Comparison of ENCODE assay signal across 14 cellular contexts in genomic region chr19:29831686-29832085, GRCh38. TPM values are rescaled to one million over a fixed set of nuclear protein-coding genes. Genes with fewer than 3 reads are reported as not detected.
A peak's percentile ranks its signal among the peaks of the same experiment; 100 is the strongest.
DNase-seq lines count a peak whose midpoint lies in the region; ATAC-seq and TF ChIP-seq lines count a peak whose summit lies in the region.
"Had no signal": no experiment of that assay in that cellular context is flagged by ENCODE, and none has a peak within 500 bp of the region (broad histone marks: within the 10 kb centered on the region; RNA-seq: fewer than 3 reads in every experiment).

No MANE protein-coding gene starts in this region.

- no peaks in the 10 kb centered on the region for H3K27me3 Mint-ChIP-seq in T-helper 2 cell treated with Interferon-gamma antibody and Interleukin-4, amounts not matched to agents 5 μg/mL and 100 μg/mL, for 36 hours (ENCODE audit: low read depth)
- H3K27me3 Mint-ChIP-seq in CD4-positive, CD25-positive, alpha-beta regulatory T cell = no peaks in the 10 kb centered on the region
- no peaks in the 10 kb centered on the region for H3K27me3 Mint-ChIP-seq in activated CD4-positive, alpha-beta memory T cell treated with anti-CD3 and anti-CD28 coated beads for 36 hours
- no peaks in the 10 kb centered on the region for H3K27me3 Mint-ChIP-seq in naive thymus-derived CD4-positive, alpha-beta T cell

- intact Hi-C loops in activated CD4-positive, alpha-beta memory T cell treated with anti-CD3 and anti-CD28 coated beads for 36 hours (cut with micrococcal nuclease) = loop anchor here (1.0 to 2.0 kb wide), 2 partner anchors 13 to 20 kb away; partner anchors contain the start of gene CCNE1
- intact Hi-C loops in naive thymus-derived CD4-positive, alpha-beta T cell (cut with micrococcal nuclease) = loop anchor here (1.0 kb wide), 2 partner anchors 13 to 20 kb away; partner anchors contain the start of gene CCNE1 (in 2 of the 2)
- intact Hi-C loops in body of pancreas (cut with DNase I) = no loop called here

- CTCF ChIA-PET in activated CD4-positive, alpha-beta memory T cell treated with anti-CD3 and anti-CD28 coated beads for 36 hours (lab: Charles Lee) = interaction anchor here (0.6 to 0.7 kb wide), 2 partner anchors 9 to 142 kb away, joined by 3 read pairs; no protein-coding TSS in a partner anchor
- CTCF ChIA-PET in naive thymus-derived CD4-positive, alpha-beta T cell (lab: Charles Lee) = interaction anchor here (0.6 to 3.0 kb wide), 4 partner anchors 13 to 116 kb away, joined by 3 to 9 read pairs (median 6); no protein-coding TSS in a partner anchor

- no peaks in the 10 kb centered on the region for H3K27me3 ChIP-seq in CD4-positive, CD25-positive, alpha-beta regulatory T cell (ENCODE audit: control insufficient read depth, insufficient read depth, low read length)
- no peaks in the 10 kb centered on the region for H3K27me3 ChIP-seq in naive thymus-derived CD4-positive, alpha-beta T cell (ENCODE audit: control insufficient read depth in 2 of 2, insufficient read depth in 2 of 2, low read length in 2 of 2)
- no peaks in the 10 kb centered on the region for H3K27me3 ChIP-seq in body of pancreas
- H3K27me3 ChIP-seq: hepatocyte had no signal

- H3K4me3 ChIP-seq in CD4-positive, CD25-positive, alpha-beta regulatory T cell (ENCODE audit: low read depth, low read length) = peak overlapping the region; percentile 72
- peak overlapping the region; percentile 32 for H3K4me3 ChIP-seq in naive thymus-derived CD4-positive, alpha-beta T cell (ENCODE audit: low read length)
- no peak overlapping the region for H3K4me3 ChIP-seq in body of pancreas
- H3K4me3 ChIP-seq: hepatocyte, upper lobe of right lung had no signal

- peak overlapping the region; percentile 87 for H3K4me3 Mint-ChIP-seq in T-helper 2 cell treated with Interferon-gamma antibody and Interleukin-4, amounts not matched to agents 5 μg/mL and 100 μg/mL, for 36 hours
- H3K4me3 Mint-ChIP-seq in CD4-positive, CD25-positive, alpha-beta regulatory T cell = peak overlapping the region; percentile 78 to 91 (median 80)
- peak overlapping the region; percentile 69 for H3K4me3 Mint-ChIP-seq in activated CD4-positive, alpha-beta memory T cell treated with anti-CD3 and anti-CD28 coated beads for 36 hours
- peak overlapping the region; percentile 79 to 88 (median 81) for H3K4me3 Mint-ChIP-seq in naive thymus-derived CD4-positive, alpha-beta T cell
- H3K4me3 Mint-ChIP-seq: nephron had no signal

- peak overlapping the region; percentile 86 for H3K27ac ChIP-seq in CD4-positive, CD25-positive, alpha-beta regulatory T cell (ENCODE audit: insufficient read depth, low read length, poor library complexity, severe bottlenecking)
- H3K27ac ChIP-seq in naive thymus-derived CD4-positive, alpha-beta T cell (ENCODE audit: low read depth, low read length) = peak overlapping the region; percentile 81
- H3K27ac ChIP-seq in body of pancreas = no peak overlapping the region
- H3K27ac ChIP-seq: hepatocyte, RWPE1, upper lobe of right lung had no signal

- ATAC-seq in CD4-positive, CD25-positive, alpha-beta regulatory T cell (ENCODE audit: low read depth in 2 of 2) = no peak
- ATAC-seq in naive thymus-derived CD4-positive, alpha-beta T cell = no peak
- ATAC-seq in body of pancreas (no peak), GM18873 (IDR thresholded peaks at IDR 0.05; ENCODE audit: low FRiP score, unreplicated experiment) (no peak)

- no peaks in the 10 kb centered on the region for H3K36me3 ChIP-seq in CD4-positive, CD25-positive, alpha-beta regulatory T cell (ENCODE audit: control insufficient read depth, insufficient read depth, low read length)
- no peaks in the 10 kb centered on the region for H3K36me3 ChIP-seq in naive thymus-derived CD4-positive, alpha-beta T cell (ENCODE audit: control insufficient read depth in 2 of 3, insufficient read depth in 3 of 3, low read length in 3 of 3)
- no peaks in the 10 kb centered on the region for H3K36me3 ChIP-seq in body of pancreas (replicated peaks in 1 of 2; ENCODE audit: insufficient read depth in 1 of 2, low read depth in 2 of 2)
- H3K36me3 ChIP-seq: upper lobe of right lung had no signal

- no peaks in the 10 kb centered on the region for H3K9me3 Mint-ChIP-seq in T-helper 2 cell treated with Interferon-gamma antibody and Interleukin-4, amounts not matched to agents 5 μg/mL and 100 μg/mL, for 36 hours
- no peaks in the 10 kb centered on the region for H3K9me3 Mint-ChIP-seq in CD4-positive, CD25-positive, alpha-beta regulatory T cell
- no peaks in the 10 kb centered on the region for H3K9me3 Mint-ChIP-seq in activated CD4-positive, alpha-beta memory T cell treated with anti-CD3 and anti-CD28 coated beads for 36 hours
- peaks cover 0 to 4% (median 0%) of the 10 kb centered on the region in 11 donors for H3K9me3 Mint-ChIP-seq in naive thymus-derived CD4-positive, alpha-beta T cell
- H3K9me3 Mint-ChIP-seq: activated B cell treated with CpG ODN at 0.5 μM for 24 hours, nephron had no signal

- no peaks in the 10 kb centered on the region for H3K36me3 Mint-ChIP-seq in T-helper 2 cell treated with Interferon-gamma antibody and Interleukin-4, amounts not matched to agents 5 μg/mL and 100 μg/mL, for 36 hours (ENCODE audit: low read depth)
- H3K36me3 Mint-ChIP-seq in CD4-positive, CD25-positive, alpha-beta regulatory T cell = peaks cover 3% of the 10 kb centered on the region
- H3K36me3 Mint-ChIP-seq in activated CD4-positive, alpha-beta memory T cell treated with anti-CD3 and anti-CD28 coated beads for 36 hours = no peaks in the 10 kb centered on the region
- H3K36me3 Mint-ChIP-seq in naive thymus-derived CD4-positive, alpha-beta T cell = peaks cover 0 to 16% (median 0%) of the 10 kb centered on the region in 5 donors

- H3K9me3 ChIP-seq in CD4-positive, CD25-positive, alpha-beta regulatory T cell (ENCODE audit: control insufficient read depth in 2 of 2, low read length in 2 of 2) = no peaks in the 10 kb centered on the region
- no peaks in the 10 kb centered on the region for H3K9me3 ChIP-seq in naive thymus-derived CD4-positive, alpha-beta T cell (ENCODE audit: control insufficient read depth in 2 of 3, low read length in 3 of 3)
- no peaks in the 10 kb centered on the region for H3K9me3 ChIP-seq in body of pancreas
- H3K9me3 ChIP-seq: upper lobe of right lung had no signal

- H3K4me1 ChIP-seq in CD4-positive, CD25-positive, alpha-beta regulatory T cell (ENCODE audit: control insufficient read depth, insufficient read depth, low read length, poor library complexity, severe bottlenecking) = peaks cover 37% of the 10 kb centered on the region
- H3K4me1 ChIP-seq in naive thymus-derived CD4-positive, alpha-beta T cell (ENCODE audit: control insufficient read depth in 2 of 2, insufficient read depth in 2 of 2, low read length in 2 of 2) = peaks cover 16 to 46% of the 10 kb centered on the region in 2 donors
- no peaks in the 10 kb centered on the region for H3K4me1 ChIP-seq in body of pancreas
- H3K4me1 ChIP-seq: upper lobe of right lung had no signal

- H3K27ac Mint-ChIP-seq in T-helper 2 cell treated with Interferon-gamma antibody and Interleukin-4, amounts not matched to agents 5 μg/mL and 100 μg/mL, for 36 hours = peak overlapping the region; percentile 98
- H3K27ac Mint-ChIP-seq in CD4-positive, CD25-positive, alpha-beta regulatory T cell = peak overlapping the region; percentile 97 to 99 (median 98)
- H3K27ac Mint-ChIP-seq in activated CD4-positive, alpha-beta memory T cell treated with anti-CD3 and anti-CD28 coated beads for 36 hours = peak overlapping the region; percentile 89
- peak overlapping the region; percentile 96 to 100 (median 98) for H3K27ac Mint-ChIP-seq in naive thymus-derived CD4-positive, alpha-beta T cell
- H3K27ac Mint-ChIP-seq: activated B cell treated with CpG ODN at 0.5 μM for 24 hours, nephron had no signal

- no peak for TF ChIP-seq POLR2A in body of pancreas (IDR thresholded peaks at IDR 0.05)

- TF ChIP-seq CTCF in body of pancreas (IDR thresholded peaks at IDR 0.05) = no peak

- POLR2A ChIA-PET in activated CD4-positive, alpha-beta memory T cell treated with anti-CD3 and anti-CD28 coated beads for 36 hours (lab: Charles Lee) = no interaction called here
- POLR2A ChIA-PET in naive thymus-derived CD4-positive, alpha-beta T cell (lab: Charles Lee) = interaction anchor here (0.7 to 9.3 kb wide), 12 partner anchors 9 to 226 kb away, joined by 3 to 95 read pairs (median 6); partner anchors contain the start of genes C19orf12 and POP4

- DNase-seq in T-helper 2 cell treated with Interferon-gamma antibody and Interleukin-4, amounts not matched to agents 5 μg/mL and 100 μg/mL, for 36 hours (ENCODE audit: low spot score) = no peak
- DNase-seq in T-helper 2 cell = no peak
- DNase-seq in CD4-positive, CD25-positive, alpha-beta regulatory T cell = no peak
- no peak for DNase-seq in activated CD4-positive, alpha-beta memory T cell treated with anti-CD3 and anti-CD28 coated beads for 36 hours
- no peak for DNase-seq in naive thymus-derived CD4-positive, alpha-beta T cell
- no peak for DNase-seq in body of pancreas
- DNase-seq in NCI-H446 (lab: John Stamatoyannopoulos, UW) = no peak
- DNase-seq: activated B cell treated with CpG ODN at 0.5 μM for 24 hours, NCI-H1417 treated with DMSO at 0.1 percent for 48 hours had no signal

- 76 to 77% methylated on average over 9 of the region's 9 CpGs for WGBS in body of pancreas, 2 donors

- H3K4me1 Mint-ChIP-seq in T-helper 2 cell treated with Interferon-gamma antibody and Interleukin-4, amounts not matched to agents 5 μg/mL and 100 μg/mL, for 36 hours (ENCODE audit: low read depth) = peaks cover 44% of the 10 kb centered on the region
- H3K4me1 Mint-ChIP-seq in CD4-positive, CD25-positive, alpha-beta regulatory T cell = peaks cover 16 to 66% (median 28%) of the 10 kb centered on the region in 4 donors
- peaks cover 44% of the 10 kb centered on the region for H3K4me1 Mint-ChIP-seq in activated CD4-positive, alpha-beta memory T cell treated with anti-CD3 and anti-CD28 coated beads for 36 hours (ENCODE audit: low read depth)
- peaks cover 35 to 61% (median 56%) of the 10 kb centered on the region in 7 donors for H3K4me1 Mint-ChIP-seq in naive thymus-derived CD4-positive, alpha-beta T cell
- H3K4me1 Mint-ChIP-seq: nephron had no signal

RNA-seq across cellular contexts. Expression of gene CCNE1, which starts 19.9 kb away (rescaled TPM):
- total RNA-seq in CD4-positive, CD25-positive, alpha-beta regulatory T cell = 18.5 TPM
- polyA plus RNA-seq in CD4-positive, CD25-positive, alpha-beta regulatory T cell = 1 to 10 TPM in 3 of 4 donors, under 1 TPM in 1; 0.88 to 4.7 (median 2.7) TPM
- total RNA-seq in activated CD4-positive, alpha-beta memory T cell treated with anti-CD3 and anti-CD28 coated beads for 36 hours = 10 to 100 TPM; 29.3 to 29.7 TPM
- total RNA-seq in naive thymus-derived CD4-positive, alpha-beta T cell = 10 to 100 TPM in 1 of 5 experiments, 1 to 10 TPM in 4; 5.3 to 36.1 (median 6.6) TPM
- polyA plus RNA-seq in naive thymus-derived CD4-positive, alpha-beta T cell = 1 to 10 TPM; 1.9 to 2.6 TPM
- total RNA-seq in body of pancreas = not detected

Comparison
In these comparisons a context has a peak if more than half of its experiments do, and no peak if none do; other contexts are left out.
1. H3K27ac ChIP-seq: peak in CD4-positive, CD25-positive, alpha-beta regulatory T cell (single experiment) and naive thymus-derived CD4-positive, alpha-beta T cell (single experiment); none in body of pancreas (0 of 4).
2. H3K4me3 ChIP-seq: peak in CD4-positive, CD25-positive, alpha-beta regulatory T cell (single experiment) and naive thymus-derived CD4-positive, alpha-beta T cell (single experiment); none in body of pancreas (0 of 2).
3. RNA of gene CCNE1, which starts 19.9 kb away (total RNA-seq): 29.3 to 29.7 TPM in activated CD4-positive, alpha-beta memory T cell treated with anti-CD3 and anti-CD28 coated beads for 36 hours, 18.5 TPM in CD4-positive, CD25-positive, alpha-beta regulatory T cell (single experiment) and 5.3 to 36.1 TPM in naive thymus-derived CD4-positive, alpha-beta T cell; not detected in body of pancreas; every median in the first group is over 4 times any median in the second.
4. Peak in every context shown above with its lines, with median percentiles within 50 percentile points of each other: H3K27ac Mint-ChIP-seq and H3K4me3 Mint-ChIP-seq.